8 cellular contexts compared by ENCODE assay signal in genomic region chr11:62645934-62646824, GRCh38. TPM values are rescaled to one million over a fixed set of nuclear protein-coding genes. Genes with fewer than 3 reads are reported as not detected.
DNase-seq lines count a peak whose midpoint lies in the region; ATAC-seq, FAIRE-seq and TF ChIP-seq lines count a peak whose summit lies in the region.

Gene GANAB (minus strand): TSS chr11:62646613. CDS start chr11:62646599, 14 bp downstream.

- FAIRE-seq in urothelium cell line (lab: Jason Lieb, UNC): no peak

- H3K27ac ChIP-seq in angular gyrus (ENCODE audit: low read depth, low read length): peak within 1 kb of the TSS; percentile 92
- H3K27ac ChIP-seq in psoas muscle: peak within 1 kb of the TSS; percentile 97

- peak within 1 kb of the TSS; percentile 100 for H3K4me3 ChIP-seq in psoas muscle

- DNase-seq in GM13977 (ENCODE audit: low spot score) (peak; percentile 100), NCI-H187 (lab: John Stamatoyannopoulos, UW) (peak; percentile 94 to 97), T-helper 2 cell (peak; percentile 94 to 99 (median 98)), left ventricle myocardium superior (peak; percentile 99), psoas muscle (peak; percentile 100), urothelium cell line (ENCODE audit: low spot score) (peak; percentile 100)

- in situ Hi-C loops in GM13977 (cut with MboI; ENCODE audit: low pct_unique_long_range_greater_than_20kb, low sequenced_read_pairs, unreplicated experiment): no loop called here

- intact Hi-C loops in left ventricle myocardium superior (cut with micrococcal nuclease): no loop called here
- intact Hi-C loops in psoas muscle (cut with DNase I): no loop called here

- WGBS in psoas muscle, 3 donors: 0% methylated on average over 65 to 75 of the region's 75 CpGs

- TF ChIP-seq CTCF in GM13977 (IDR thresholded peaks at IDR 0.05; ENCODE audit: extremely low read depth, insufficient read depth, missing control alignments) (no peak), psoas muscle (IDR thresholded peaks at IDR 0.05) (no peak)

- peak; percentile 90 for ATAC-seq in HG02938 (IDR thresholded peaks at IDR 0.05; ENCODE audit: unreplicated experiment)
- ATAC-seq in left ventricle myocardium superior: peak; percentile 98
- peak; percentile 98 to 99 (median 99) for ATAC-seq in psoas muscle

- peaks cover 0 to 54% of the 10 kb centered on the region in 2 donors for H3K36me3 ChIP-seq in psoas muscle (ENCODE audit: insufficient read depth in 1 of 2, low read depth in 1 of 2)

- no peaks in the 10 kb centered on the region for H3K27me3 ChIP-seq in psoas muscle (ENCODE audit: insufficient read depth in 3 of 3, low read length in 2 of 3)

- H3K9me3 ChIP-seq in psoas muscle: no peaks in the 10 kb centered on the region

- peaks cover 24% of the 10 kb centered on the region for H3K4me1 ChIP-seq in psoas muscle

RNA-seq across cellular contexts. Expression of gene GANAB, which starts in this region (rescaled TPM):
- 106 TPM for total RNA-seq in left ventricle myocardium superior
- 10 to 100 TPM; 59.7 to 62.2 (median 61.4) TPM for total RNA-seq in psoas muscle
- polyA plus RNA-seq in psoas muscle: 10 to 100 TPM; 34.3 to 64.6 (median 62.0) TPM

Comparison
In these comparisons a context has a peak if more than half of its experiments do, and no peak if none do; other contexts are left out.
1. Peak in every context shown above with its lines: DNase-seq, ATAC-seq, H3K4me3 ChIP-seq and H3K27ac ChIP-seq.